In genomic region chr2:19630921-19631320, GRCh38 we compare ENCODE assay signal across 24 cellular contexts.
"Had no signal": no experiment of that assay in that cellular context is flagged by ENCODE, and none has a peak within 500 bp of the region (broad histone marks: within the 10 kb centered on the region; RNA-seq: fewer than 3 reads in every experiment).

No MANE protein-coding gene starts in this region.

- H3K27ac ChIP-seq: cardiac muscle cell, gastrocnemius medialis, pancreas, psoas muscle, right atrium auricular region, thoracic aorta had no signal

- ATAC-seq: activated CD8-positive, alpha-beta memory T cell treated with anti-CD3 and anti-CD28 coated beads, Interleukin-2, amount 10 ng/mL, durations not matched to agents 7 days and 5 days; activated CD8-positive, alpha-beta T cell treated with anti-CD3 and anti-CD28 coated beads for 36 hours; gastrocnemius medialis; left cardiac atrium; pancreas; psoas muscle had no signal

- FAIRE-seq: islet of Langerhans, pancreas had no signal

- H3K27me3 ChIP-seq: cardiac muscle cell, gastrocnemius medialis, pancreas, right atrium auricular region had no signal

- H3K27me3 Mint-ChIP-seq: activated naive CD4-positive, alpha-beta T cell treated with anti-CD3 and anti-CD28 coated beads, Interleukin-2, amount 10 ng/mL, durations not matched to agents 7 days and 5 days; memory B cell had no signal

- H3K4me3 ChIP-seq: cardiac muscle cell, gastrocnemius medialis, pancreas, psoas muscle, right atrium auricular region, thoracic aorta had no signal

- H3K36me3 Mint-ChIP-seq: activated CD8-positive, alpha-beta memory T cell treated with anti-CD3 and anti-CD28 coated beads, Interleukin-2, amount 10 ng/mL, durations not matched to agents 7 days and 5 days; activated naive CD4-positive, alpha-beta T cell treated with anti-CD3 and anti-CD28 coated beads, Interleukin-2, amount 10 ng/mL, durations not matched to agents 7 days and 5 days; memory B cell; type B pancreatic cell had no signal

- H3K4me1 Mint-ChIP-seq: activated CD8-positive, alpha-beta memory T cell treated with anti-CD3 and anti-CD28 coated beads, Interleukin-2, amount 10 ng/mL, durations not matched to agents 7 days and 5 days; activated naive CD4-positive, alpha-beta T cell treated with anti-CD3 and anti-CD28 coated beads, Interleukin-2, amount 10 ng/mL, durations not matched to agents 7 days and 5 days; memory B cell had no signal

- H3K9me3 ChIP-seq: pancreas, thoracic aorta had no signal

- H3K27ac Mint-ChIP-seq: activated CD8-positive, alpha-beta memory T cell treated with anti-CD3 and anti-CD28 coated beads, Interleukin-2, amount 10 ng/mL, durations not matched to agents 7 days and 5 days; activated CD8-positive, alpha-beta T cell treated with anti-CD3 and anti-CD28 coated beads for 36 hours; activated naive CD4-positive, alpha-beta T cell treated with anti-CD3 and anti-CD28 coated beads, Interleukin-2, amount 10 ng/mL, durations not matched to agents 7 days and 5 days; memory B cell; nephron; T-helper 1 cell treated with Interleukin-12 subunit alpha and Interleukin-12 subunit beta and Interleukin-4 antibody, amounts not matched to agents 30 μg/mL and 1 μg/mL, for 36 hours; type B pancreatic cell had no signal

- H3K4me3 Mint-ChIP-seq: activated CD8-positive, alpha-beta memory T cell treated with anti-CD3 and anti-CD28 coated beads, Interleukin-2, amount 10 ng/mL, durations not matched to agents 7 days and 5 days; activated CD8-positive, alpha-beta T cell treated with anti-CD3 and anti-CD28 coated beads for 36 hours; activated naive CD4-positive, alpha-beta T cell treated with anti-CD3 and anti-CD28 coated beads, Interleukin-2, amount 10 ng/mL, durations not matched to agents 7 days and 5 days; memory B cell; nephron; T-helper 1 cell treated with Interleukin-12 subunit alpha and Interleukin-12 subunit beta and Interleukin-4 antibody, amounts not matched to agents 30 μg/mL and 1 μg/mL, for 36 hours; type B pancreatic cell had no signal

- H3K36me3 ChIP-seq: cardiac muscle cell, gastrocnemius medialis, pancreas, right atrium auricular region, thoracic aorta had no signal

- H3K9me3 Mint-ChIP-seq: T-helper 1 cell treated with Interleukin-12 subunit alpha and Interleukin-12 subunit beta and Interleukin-4 antibody, amounts not matched to agents 30 μg/mL and 1 μg/mL, for 36 hours had no signal

- DNase-seq: activated CD4-positive, alpha-beta T cell treated with anti-CD3 and anti-CD28 coated beads for 48 hours; activated CD4-positive, CD25-positive, alpha-beta regulatory T cell; activated CD8-positive, alpha-beta memory T cell treated with anti-CD3 and anti-CD28 coated beads, Interleukin-2, amount 10 ng/mL, durations not matched to agents 7 days and 5 days; activated CD8-positive, alpha-beta T cell treated with anti-CD3 and anti-CD28 coated beads for 36 hours; activated effector memory CD4-positive, alpha-beta T cell treated with anti-CD3 and anti-CD28 coated beads, Interleukin-2, amount 50 U/mL, for 16 hours; activated naive CD4-positive, alpha-beta T cell treated with anti-CD3 and anti-CD28 coated beads, Interleukin-2, amount 10 ng/mL, durations not matched to agents 7 days and 5 days; activated T-cell treated with anti-CD3 and anti-CD28 coated beads for 4 hours; cortex of kidney; gastrocnemius medialis; head of caudate nucleus; hypothalamus; left cardiac atrium; pancreas; psoas muscle; stimulated activated CD4-positive, alpha-beta T cell treated with anti-CD3 and anti-CD28 coated beads, Interleukin-4, amount 100 ng/mL, for 24 hours; stimulated activated naive CD4-positive, alpha-beta T cell treated with Interleukin-2 at 50 U/mL for 16 hours had no signal

- H3K4me1 ChIP-seq: pancreas, psoas muscle had no signal
